9 cellular contexts compared by ENCODE assay signal in genomic region chr3:117019082-117019713, GRCh38.
DNase-seq lines count a peak whose midpoint lies in the region; ATAC-seq, FAIRE-seq and TF ChIP-seq lines count a peak whose summit lies in the region.
"Had no signal": no experiment of that assay in that cellular context is flagged by ENCODE, and none has a peak within 500 bp of the region (broad histone marks: within the 10 kb centered on the region; RNA-seq: fewer than 3 reads in every experiment).

No MANE protein-coding gene starts in this region.

- H3K4me1 Mint-ChIP-seq in activated CD8-positive, alpha-beta T cell treated with anti-CD3 and anti-CD28 coated beads, Interleukin-2, amount 10 ng/mL, durations not matched to agents 7 days and 5 days (ENCODE audit: low read depth) = no peaks in the 10 kb centered on the region
- H3K4me1 Mint-ChIP-seq in glutamatergic neuron (ENCODE audit: low read depth, unreplicated experiment) = peaks cover 41% of the 10 kb centered on the region

- no peak overlapping the region for H3K27ac ChIP-seq in trophoblast cell (ENCODE audit: low read depth, low read length)

- H2AK5ac ChIP-seq in trophoblast cell (ENCODE audit: low read length) = no peak overlapping the region

- no peaks in the 10 kb centered on the region for H3K79me2 ChIP-seq in trophoblast cell (ENCODE audit: control insufficient read depth, insufficient read depth, low read length, poor library complexity)

- no peak overlapping the region for H4K8ac ChIP-seq in trophoblast cell (ENCODE audit: low read depth, low read length)

- H3K27ac Mint-ChIP-seq in activated CD8-positive, alpha-beta T cell treated with anti-CD3 and anti-CD28 coated beads, Interleukin-2, amount 10 ng/mL, durations not matched to agents 7 days and 5 days = no peak overlapping the region
- peak overlapping the region; percentile 76 for H3K27ac Mint-ChIP-seq in glutamatergic neuron (ENCODE audit: unreplicated experiment)
- H3K27ac Mint-ChIP-seq: activated naive CD4-positive, alpha-beta T cell treated with anti-CD3 and anti-CD28 coated beads, Interleukin-2, amount 50 U/mL, for 72 hours had no signal

- CTCF ChIA-PET in activated CD8-positive, alpha-beta T cell treated with anti-CD3 and anti-CD28 coated beads, Interleukin-2, amount 10 ng/mL, durations not matched to agents 7 days and 5 days (lab: Charles Lee) = no interaction called here

- no peak overlapping the region for H3K4ac ChIP-seq in trophoblast cell (ENCODE audit: low read depth, low read length)

- no CpG with 5 or more reads among the region's 7 CpGs for WGBS in trophoblast cell (ENCODE audit: extremely low coverage, insufficient coverage, insufficient read length)

- H3K27me3 ChIP-seq in trophoblast cell (ENCODE audit: insufficient read depth, low read length) = no peaks in the 10 kb centered on the region

- no peaks in the 10 kb centered on the region for H3K9me3 Mint-ChIP-seq in activated CD8-positive, alpha-beta T cell treated with anti-CD3 and anti-CD28 coated beads, Interleukin-2, amount 10 ng/mL, durations not matched to agents 7 days and 5 days (ENCODE audit: insufficient read depth)
- peaks cover 5% of the 10 kb centered on the region for H3K9me3 Mint-ChIP-seq in glutamatergic neuron (ENCODE audit: unreplicated experiment)

- no peak overlapping the region for H3K18ac ChIP-seq in trophoblast cell (ENCODE audit: low read length)

- H3K4me3 Mint-ChIP-seq in activated CD8-positive, alpha-beta T cell treated with anti-CD3 and anti-CD28 coated beads, Interleukin-2, amount 10 ng/mL, durations not matched to agents 7 days and 5 days = no peak overlapping the region
- peak overlapping the region; percentile 30 for H3K4me3 Mint-ChIP-seq in glutamatergic neuron (ENCODE audit: unreplicated experiment)

- peak; percentile 83 for FAIRE-seq in GM19239 (lab: Jason Lieb, UNC)

- no peak overlapping the region for H3K4me3 ChIP-seq in trophoblast cell (ENCODE audit: low read depth, low read length)

- H3K14ac ChIP-seq in trophoblast cell (ENCODE audit: low read length) = no peak overlapping the region

- no peaks in the 10 kb centered on the region for H3K79me1 ChIP-seq in trophoblast cell (ENCODE audit: low read length)

- peak; percentile 43 for DNase-seq in DMS153 (lab: John Stamatoyannopoulos, UW)
- DNase-seq in GM19239 (ENCODE audit: insufficient read length, low spot score) = peak; percentile 12
- DNase-seq in NCI-H345 (lab: John Stamatoyannopoulos, UW) = peak; percentile 68
- peak; percentile 46 for DNase-seq in activated CD8-positive, alpha-beta T cell treated with anti-CD3 and anti-CD28 coated beads, Interleukin-2, amount 10 ng/mL, durations not matched to agents 7 days and 5 days
- DNase-seq in glutamatergic neuron = peak; percentile 72
- peak; percentile 19 to 69 for DNase-seq in trophoblast cell
- DNase-seq in posterior vena cava (ENCODE audit: low spot score) = no peak

- H2BK120ac ChIP-seq in trophoblast cell (ENCODE audit: insufficient read depth, low read length, poor library complexity) = no peak overlapping the region

- H3K4me1 ChIP-seq in trophoblast cell (ENCODE audit: control insufficient read depth in 1 of 2, insufficient read depth in 2 of 2, low read length in 2 of 2) = no peaks in the 10 kb centered on the region

- H2BK5ac ChIP-seq in trophoblast cell (ENCODE audit: low read depth, low read length, poor library complexity) = no peak overlapping the region

- H3K9me3 ChIP-seq in trophoblast cell (ENCODE audit: insufficient read depth, low read depth, low read length) = no peaks in the 10 kb centered on the region

- H2BK12ac ChIP-seq in trophoblast cell (ENCODE audit: low read length) = no peak overlapping the region

- H3K36me3 Mint-ChIP-seq in activated CD8-positive, alpha-beta T cell treated with anti-CD3 and anti-CD28 coated beads, Interleukin-2, amount 10 ng/mL, durations not matched to agents 7 days and 5 days (ENCODE audit: low read depth) = no peaks in the 10 kb centered on the region
- H3K36me3 Mint-ChIP-seq in glutamatergic neuron (ENCODE audit: unreplicated experiment) = no peaks in the 10 kb centered on the region
- H3K36me3 Mint-ChIP-seq: activated naive CD4-positive, alpha-beta T cell treated with anti-CD3 and anti-CD28 coated beads, Interleukin-2, amount 50 U/mL, for 72 hours had no signal

- peak; percentile 62 for TF ChIP-seq CTCF in glutamatergic neuron (IDR thresholded peaks at IDR 0.05; ENCODE audit: partially characterized antibody, unreplicated experiment)

- intact Hi-C loops in posterior vena cava (cut with DNase I) = loop anchor here in 1 of 2 donors (10.0 kb wide), 1 partner anchor 706 kb away; no protein-coding TSS in a partner anchor

- POLR2A ChIA-PET in activated CD8-positive, alpha-beta T cell treated with anti-CD3 and anti-CD28 coated beads, Interleukin-2, amount 10 ng/mL, durations not matched to agents 7 days and 5 days (lab: Charles Lee) = no interaction called here

- no peak overlapping the region for H3K9ac ChIP-seq in trophoblast cell (ENCODE audit: low read length)

- ATAC-seq in HG03280 (IDR thresholded peaks at IDR 0.05; ENCODE audit: unreplicated experiment) = peak; percentile 48
- ATAC-seq in activated CD8-positive, alpha-beta T cell treated with anti-CD3 and anti-CD28 coated beads, Interleukin-2, amount 10 ng/mL, durations not matched to agents 7 days and 5 days = peak; percentile 36

- H4K12ac ChIP-seq in trophoblast cell (ENCODE audit: low read depth, low read length) = no peak overlapping the region

- H4K91ac ChIP-seq in trophoblast cell (ENCODE audit: low read depth, low read length) = no peak overlapping the region

- H3K23ac ChIP-seq in trophoblast cell (ENCODE audit: low read length) = no peak overlapping the region

- H3K36me3 ChIP-seq in trophoblast cell (ENCODE audit: control insufficient read depth in 1 of 2, insufficient read depth in 2 of 2, low read length in 2 of 2) = no peaks in the 10 kb centered on the region

- no peak overlapping the region for H2AFZ ChIP-seq in trophoblast cell (ENCODE audit: insufficient read depth, low read length, poor library complexity)

- no peaks in the 10 kb centered on the region for H3K27me3 Mint-ChIP-seq in activated CD8-positive, alpha-beta T cell treated with anti-CD3 and anti-CD28 coated beads, Interleukin-2, amount 10 ng/mL, durations not matched to agents 7 days and 5 days (ENCODE audit: low read depth)
- H3K27me3 Mint-ChIP-seq in glutamatergic neuron (ENCODE audit: unreplicated experiment) = peaks cover 2% of the 10 kb centered on the region

- H3K4me2 ChIP-seq in trophoblast cell (ENCODE audit: low read length) = no peak overlapping the region
